ENCODE assay signal across 11 cellular contexts in genomic region chr5:172690258-172691075, GRCh38. TPM values are rescaled to one million over a fixed set of nuclear protein-coding genes. Genes with fewer than 3 reads are reported as not detected.
DNase-seq lines count a peak whose midpoint lies in the region; ATAC-seq and TF ChIP-seq lines count a peak whose summit lies in the region.
"Had no signal": no experiment of that assay in that cellular context is flagged by ENCODE, and none has a peak within 500 bp of the region (broad histone marks: within the 10 kb centered on the region; RNA-seq: fewer than 3 reads in every experiment).

No MANE protein-coding gene starts in this region.

- no peak for TF ChIP-seq CTCF in thoracic aorta (IDR thresholded peaks at IDR 0.05)
- no peak for TF ChIP-seq CTCF in WTC11 (IDR thresholded peaks at IDR 0.05)

- peaks cover 17% of the 10 kb centered on the region for H3K4me1 Mint-ChIP-seq in activated naive CD4-positive, alpha-beta T cell treated with anti-CD3 and anti-CD28 coated beads for 36 hours (ENCODE audit: low read depth)
- H3K4me1 Mint-ChIP-seq in activated T-helper 17 cell treated with anti-CD3 and anti-CD28 coated beads, Interleukin-2, amount 50 U/mL, for 72 hours: peaks cover 12% of the 10 kb centered on the region
- H3K4me1 Mint-ChIP-seq in WTC11: peaks cover 14% of the 10 kb centered on the region

- H3K4me3 Mint-ChIP-seq in activated naive CD4-positive, alpha-beta T cell treated with anti-CD3 and anti-CD28 coated beads for 36 hours: no peak overlapping the region
- H3K4me3 Mint-ChIP-seq in activated T-helper 17 cell treated with anti-CD3 and anti-CD28 coated beads, Interleukin-2, amount 50 U/mL, for 72 hours: peak overlapping the region; percentile 52
- H3K4me3 Mint-ChIP-seq in WTC11: no peak overlapping the region

- H3K27me3 ChIP-seq in thoracic aorta (replicated peaks; ENCODE audit: insufficient read depth): no peaks in the 10 kb centered on the region

- H3K9me3 ChIP-seq in thoracic aorta: no peaks in the 10 kb centered on the region

- H3K4me3 ChIP-seq in thoracic aorta: no peak overlapping the region

- POLR2A ChIA-PET in WTC11 (lab: Charles Lee): no interaction called here

- H3K9me3 Mint-ChIP-seq in activated naive CD4-positive, alpha-beta T cell treated with anti-CD3 and anti-CD28 coated beads for 36 hours: no peaks in the 10 kb centered on the region
- H3K9me3 Mint-ChIP-seq in activated T-helper 17 cell treated with anti-CD3 and anti-CD28 coated beads, Interleukin-2, amount 50 U/mL, for 72 hours: no peaks in the 10 kb centered on the region
- no peaks in the 10 kb centered on the region for H3K9me3 Mint-ChIP-seq in WTC11

- ATAC-seq in HG02571 (IDR thresholded peaks at IDR 0.05; ENCODE audit: unreplicated experiment): peak; percentile 54
- peak; percentile 94 for ATAC-seq in activated T-helper 17 cell treated with anti-CD3 and anti-CD28 coated beads, Interleukin-2, amount 50 U/mL, for 72 hours (replicated peaks)
- no peak for ATAC-seq in thoracic aorta (ENCODE audit: insufficient number of reproducible peaks, low FRiP score, low read depth)
- no peak for ATAC-seq in WTC11

- CTCF ChIA-PET in activated naive CD4-positive, alpha-beta T cell treated with anti-CD3 and anti-CD28 coated beads for 36 hours (lab: Charles Lee): interaction anchor here (0.6 to 0.7 kb wide), 2 partner anchors 23 to 200 kb away, joined by 3 read pairs; no protein-coding TSS in a partner anchor
- CTCF ChIA-PET in WTC11 (lab: Charles Lee): no interaction called here

- peak overlapping the region; percentile 3 to 82 for H3K27ac ChIP-seq in thoracic aorta

- intact Hi-C loops in activated naive CD4-positive, alpha-beta T cell treated with anti-CD3 and anti-CD28 coated beads for 36 hours (cut with micrococcal nuclease): loop anchor here (10.0 kb wide), 2 partner anchors 496 to 586 kb away; partner anchors contain the start of gene EFCAB9

- H3K4me1 ChIP-seq in thoracic aorta (ENCODE audit: control insufficient read depth in 1 of 2, low read depth in 2 of 2): peaks cover 52 to 97% of the 10 kb centered on the region in 2 donors

- no peaks in the 10 kb centered on the region for H3K27me3 Mint-ChIP-seq in activated naive CD4-positive, alpha-beta T cell treated with anti-CD3 and anti-CD28 coated beads for 36 hours (ENCODE audit: low read depth)
- H3K27me3 Mint-ChIP-seq in activated T-helper 17 cell treated with anti-CD3 and anti-CD28 coated beads, Interleukin-2, amount 50 U/mL, for 72 hours: no peaks in the 10 kb centered on the region
- no peaks in the 10 kb centered on the region for H3K27me3 Mint-ChIP-seq in WTC11 (ENCODE audit: low read depth)

- no peaks in the 10 kb centered on the region for H3K36me3 ChIP-seq in thoracic aorta

- DNase-seq in activated naive CD4-positive, alpha-beta T cell treated with anti-CD3 and anti-CD28 coated beads for 36 hours: peak; percentile 35
- no peak for DNase-seq in activated naive CD4-positive, alpha-beta T cell treated with Interleukin-2 at 50 U/mL for 16 hours
- DNase-seq in thoracic aorta (ENCODE audit: low spot score) (no peak), NCI-H345 (lab: John Stamatoyannopoulos, UW) (no peak), WTC11 (ENCODE audit: low spot score) (no peak), NCI-H1417 treated with DMSO at 0.1 percent for 48 hours (lab: John Stamatoyannopoulos, UW) (no peak)
- DNase-seq: IMR-90; NCI-H2081 treated with DMSO at 0.1 percent for 48 hours; stimulated activated naive CD4-positive, alpha-beta T cell treated with Interleukin-2 at 50 U/mL for 16 hours had no signal

- no peak overlapping the region for H3K27ac Mint-ChIP-seq in activated naive CD4-positive, alpha-beta T cell treated with anti-CD3 and anti-CD28 coated beads for 36 hours
- H3K27ac Mint-ChIP-seq in activated T-helper 17 cell treated with anti-CD3 and anti-CD28 coated beads, Interleukin-2, amount 50 U/mL, for 72 hours: peak overlapping the region; percentile 81
- H3K27ac Mint-ChIP-seq in WTC11: no peak overlapping the region

- H3K36me3 Mint-ChIP-seq in activated naive CD4-positive, alpha-beta T cell treated with anti-CD3 and anti-CD28 coated beads for 36 hours (ENCODE audit: low read depth): no peaks in the 10 kb centered on the region
- H3K36me3 Mint-ChIP-seq in activated T-helper 17 cell treated with anti-CD3 and anti-CD28 coated beads, Interleukin-2, amount 50 U/mL, for 72 hours (ENCODE audit: low read depth): no peaks in the 10 kb centered on the region
- H3K36me3 Mint-ChIP-seq in WTC11: no peaks in the 10 kb centered on the region

TF ChIP-seq in WTC11, 78 proteins besides CTCF, POLR2A, EP300 and RAD21:
- TF ChIP-seq KAT7 (CRISPR knock-in tag; IDR thresholded peaks at IDR 0.05; ENCODE audit: borderline replicate concordance) (no peak), OVOL2 (CRISPR knock-in tag; IDR thresholded peaks at IDR 0.05; ENCODE audit: borderline replicate concordance) (no peak), ZNF121 (CRISPR knock-in tag; IDR thresholded peaks at IDR 0.05) (no peak), ZNF416 (CRISPR knock-in tag; IDR thresholded peaks at IDR 0.05) (no peak), NR1H2 (CRISPR knock-in tag; IDR thresholded peaks at IDR 0.05) (no peak)
TF ChIP-seq in WTC11: peak in this region for 0.

RNA-seq across cellular contexts. Expression of gene NEURL1B, which starts 49.4 kb away (rescaled TPM):
- total RNA-seq in activated naive CD4-positive, alpha-beta T cell treated with anti-CD3 and anti-CD28 coated beads for 36 hours: under 1 TPM; 0.57 to 0.64 TPM
- total RNA-seq in activated T-helper 17 cell treated with anti-CD3 and anti-CD28 coated beads, Interleukin-2, amount 50 U/mL, for 72 hours: 1 to 10 TPM in 1 of 2 donors, under 1 TPM in 1; 0.52 to 1.2 TPM
- total RNA-seq in thoracic aorta: 10 to 100 TPM; 17.3 to 17.6 TPM
- total RNA-seq in WTC11 (2021): 6.1 to 9.8 TPM (median 6.6 TPM) in 3 replicates

Comparison
In these comparisons a context has a peak if more than half of its experiments do, and no peak if none do; other contexts are left out.
1. ATAC-seq: peak in HG02571 (single experiment) and activated T-helper 17 cell treated with anti-CD3 and anti-CD28 coated beads, Interleukin-2, amount 50 U/mL, for 72 hours (single experiment); none in thoracic aorta (single experiment) and WTC11 (single experiment).